ENCODE assay signal across 1 cellular context in the genomic region with DNA sequence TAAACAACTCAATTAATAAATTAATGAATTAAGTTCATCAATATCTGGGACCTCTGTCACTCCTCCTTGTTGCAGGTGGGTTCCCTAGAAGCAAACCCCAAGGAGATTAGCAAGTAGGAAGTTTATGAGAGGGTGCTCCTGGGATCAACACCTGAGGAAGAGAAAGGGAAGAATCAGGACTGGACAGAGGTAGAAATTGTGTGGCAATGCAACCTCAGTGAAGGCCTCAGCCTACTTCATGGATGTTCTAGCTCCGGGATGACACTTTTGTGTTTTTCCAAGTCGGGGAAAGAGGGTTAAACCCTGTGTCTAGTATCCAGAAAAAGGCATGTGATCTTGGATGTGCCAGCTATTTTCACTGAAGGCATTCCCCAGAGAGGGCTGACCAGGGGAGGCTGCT.
TF ChIP-seq lines count a peak whose summit lies in the region.

No MANE protein-coding gene starts in this region.

TF ChIP-seq in SK-N-SH, 30 proteins besides CTCF, POLR2A, EP300 and RAD21 (continued from another document):
- TF ChIP-seq, protein P1, sequence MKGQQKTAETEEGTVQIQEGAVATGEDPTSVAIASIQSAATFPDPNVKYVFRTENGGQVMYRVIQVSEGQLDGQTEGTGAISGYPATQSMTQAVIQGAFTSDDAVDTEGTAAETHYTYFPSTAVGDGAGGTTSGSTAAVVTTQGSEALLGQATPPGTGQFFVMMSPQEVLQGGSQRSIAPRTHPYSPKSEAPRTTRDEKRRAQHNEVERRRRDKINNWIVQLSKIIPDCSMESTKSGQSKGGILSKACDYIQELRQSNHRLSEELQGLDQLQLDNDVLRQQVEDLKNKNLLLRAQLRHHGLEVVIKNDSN (IDR thresholded peaks at IDR 0.05; ENCODE audit: borderline replicate concordance, low read depth): no peak
- TF ChIP-seq ELF1 (IDR thresholded peaks at IDR 0.05): no peak
